Comparison of ENCODE assay signal across 10 cellular contexts in the genomic region with DNA sequence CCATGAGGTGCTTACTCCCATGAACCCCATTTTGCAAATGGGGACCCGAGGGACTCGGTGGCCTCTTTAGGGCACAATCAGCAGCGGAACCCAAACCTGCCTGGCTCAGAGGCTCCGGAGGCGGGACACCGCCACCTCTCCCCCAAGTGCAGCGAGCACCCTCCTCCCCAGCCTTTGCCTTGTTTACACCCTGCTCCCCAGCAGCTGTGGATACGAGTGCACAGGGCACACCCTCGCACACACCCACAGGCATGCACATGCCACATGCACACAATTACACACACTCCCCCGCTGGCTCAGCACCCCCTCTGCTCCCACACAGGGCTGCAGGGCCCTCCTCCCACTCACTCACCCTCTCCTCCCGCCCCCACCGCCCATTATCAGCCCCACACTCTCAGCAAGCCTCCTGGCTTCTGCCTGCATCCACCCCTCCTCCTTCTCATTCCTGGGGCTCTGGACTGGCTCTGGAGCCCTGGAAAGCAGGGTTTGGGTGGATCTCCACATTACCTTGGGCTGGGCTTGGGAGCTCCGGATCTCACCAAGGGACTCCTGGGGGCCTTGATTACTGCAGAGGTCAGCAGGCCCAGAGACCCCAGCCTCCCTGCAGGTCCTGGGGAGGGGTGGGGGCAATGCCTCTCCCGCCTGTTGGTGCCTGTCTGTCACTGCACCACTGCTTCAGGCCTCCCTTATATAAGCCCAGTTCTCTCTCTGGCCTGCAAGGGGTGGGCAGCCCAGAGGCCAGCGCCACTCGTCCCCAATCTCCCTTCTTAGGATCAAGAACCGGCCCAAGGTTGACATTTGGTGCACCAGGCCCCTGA. TPM values are rescaled to one million over a fixed set of nuclear protein-coding genes. Genes with fewer than 3 reads are reported as not detected.
DNase-seq lines count a peak whose midpoint lies in the region; ATAC-seq and TF ChIP-seq lines count a peak whose summit lies in the region.
"Had no signal": no experiment of that assay in that cellular context is flagged by ENCODE, and none has a peak within 500 bp of the region (broad histone marks: within the 10 kb centered on the region; RNA-seq: fewer than 3 reads in every experiment).

No MANE protein-coding gene starts in this region.

- 51% methylated on average over 17 of the region's 17 CpGs for WGBS in prostate gland

- TF ChIP-seq EP300 in neural cell (conservative IDR thresholded peaks at IDR 0.05; ENCODE audit: poor library complexity, severe bottlenecking), result no peak

- H2AFZ ChIP-seq in PC-9, result no peak overlapping the region
- H2AFZ ChIP-seq in neural cell (ENCODE audit: low read depth, low read length), result no peak overlapping the region

- no TSS peak for BruUV-seq in PC-9 (replicated peaks; lab: Mats Ljungman, UMichigan)

- H3K9me3 ChIP-seq in PC-9 (ENCODE audit: insufficient read depth, low read depth) (no peaks in the 10 kb centered on the region), neural cell (ENCODE audit: low read length) (no peaks in the 10 kb centered on the region), prostate gland (no peaks in the 10 kb centered on the region)

- H3K4me2 ChIP-seq in PC-9 (peak overlapping the region; percentile 61), neural cell (ENCODE audit: low read length) (no peak overlapping the region)

- H3K27ac Mint-ChIP-seq in stimulated activated memory B cell treated with anti-CD40 and anti-IgM and Interleukin-4, amounts not matched to agents 10 μg/mL and 1 μg/mL and 100 μg/mL, for 72 hours, result no peak overlapping the region

- H3K4me3 Mint-ChIP-seq in stimulated activated memory B cell treated with anti-CD40 and anti-IgM and Interleukin-4, amounts not matched to agents 10 μg/mL and 1 μg/mL and 100 μg/mL, for 72 hours, result no peak overlapping the region

- CTCF ChIA-PET in PC-9 (lab: Charles Lee), result no interaction called here

- H3F3A ChIP-seq in PC-9 (ENCODE audit: insufficient read depth, low read depth) (peaks cover 34% of the 10 kb centered on the region), neural cell (ENCODE audit: insufficient read depth, low read length, poor library complexity, severe bottlenecking) (no peaks in the 10 kb centered on the region)

- H3K9ac ChIP-seq in neural cell (ENCODE audit: low read length), result peak overlapping the region; percentile 58

- peaks cover 26% of the 10 kb centered on the region for H3K36me3 Mint-ChIP-seq in stimulated activated memory B cell treated with anti-CD40 and anti-IgM and Interleukin-4, amounts not matched to agents 10 μg/mL and 1 μg/mL and 100 μg/mL, for 72 hours

- H3K36me3 ChIP-seq in PC-9 (ENCODE audit: low read depth) (no peaks in the 10 kb centered on the region), neural cell (ENCODE audit: insufficient read depth, low read length) (no peaks in the 10 kb centered on the region), prostate gland (no peaks in the 10 kb centered on the region)

- peaks cover 14% of the 10 kb centered on the region for H3K4me1 Mint-ChIP-seq in stimulated activated memory B cell treated with anti-CD40 and anti-IgM and Interleukin-4, amounts not matched to agents 10 μg/mL and 1 μg/mL and 100 μg/mL, for 72 hours

- DNase-seq in AG08396 (ENCODE audit: low spot score) (peak; percentile 61), PC-9 (peak in 1 of 2 experiments; percentile 52), fibroblast of villous mesenchyme (ENCODE audit: low read depth) (peak; percentile 67), prostate gland (ENCODE audit: low spot score) (no peak)
- DNase-seq: activated effector memory CD4-positive, alpha-beta T cell treated with Interleukin-2 at 50 U/mL for 16 hours; SIG-M5 had no signal

- H3K4me1 ChIP-seq in PC-9 (replicated peaks; ENCODE audit: insufficient read depth) (peaks cover 36% of the 10 kb centered on the region), prostate gland (replicated peaks) (no peaks in the 10 kb centered on the region)

- H3K9me2 ChIP-seq in PC-9 (ENCODE audit: insufficient read depth) (no peaks in the 10 kb centered on the region), neural cell (ENCODE audit: insufficient read depth, low read length) (no peaks in the 10 kb centered on the region)

- no peak for TF ChIP-seq POLR2A in prostate gland (IDR thresholded peaks at IDR 0.05)

- no peak for TF ChIP-seq RAD21 in neural cell (conservative IDR thresholded peaks at IDR 0.05)

- ATAC-seq in stimulated activated memory B cell treated with anti-CD40 and anti-IgM and Interleukin-4, amounts not matched to agents 10 μg/mL and 1 μg/mL and 100 μg/mL, for 72 hours, result no peak
- no peak for ATAC-seq in HG02884 (IDR thresholded peaks at IDR 0.05; ENCODE audit: unreplicated experiment)
- ATAC-seq in GM18909 (IDR thresholded peaks at IDR 0.05; ENCODE audit: poor library complexity, unreplicated experiment), result no peak

- peaks cover 5% of the 10 kb centered on the region; the same call in 1 of the 2 replicates for H3K79me2 ChIP-seq in PC-9 (ENCODE audit: low read depth)
- no peaks in the 10 kb centered on the region for H3K79me2 ChIP-seq in neural cell (replicated peaks; ENCODE audit: insufficient read depth, low read length)

- intact Hi-C loops in PC-9 (cut with micrococcal nuclease; ENCODE audit: unreplicated experiment) (no loop called here), prostate gland (cut with DNase I) (no loop called here)

- H3K27me3 ChIP-seq in PC-9 (ENCODE audit: insufficient read depth, low read depth) (no peaks in the 10 kb centered on the region), neural cell (ENCODE audit: insufficient read depth, low read depth, low read length) (no peaks in the 10 kb centered on the region), prostate gland (replicated peaks; ENCODE audit: insufficient read depth) (no peaks in the 10 kb centered on the region)

- H3K27ac ChIP-seq in PC-9, result no peak overlapping the region
- peak overlapping the region; percentile 63 for H3K27ac ChIP-seq in neural cell (ENCODE audit: low read length)
- no peak overlapping the region for H3K27ac ChIP-seq in prostate gland

- POLR2A ChIA-PET in PC-9 (lab: Charles Lee; ENCODE audit: unreplicated experiment), result interaction anchor here (0.6 kb wide), 1 partner anchor 193 kb away, joined by 9 read pairs; no protein-coding TSS in a partner anchor

- no peaks in the 10 kb centered on the region for H3K27me3 Mint-ChIP-seq in stimulated activated memory B cell treated with anti-CD40 and anti-IgM and Interleukin-4, amounts not matched to agents 10 μg/mL and 1 μg/mL and 100 μg/mL, for 72 hours

- TF ChIP-seq CTCF in PC-9 (conservative IDR thresholded peaks at IDR 0.05) (no peak), fibroblast of villous mesenchyme (IDR thresholded peaks at IDR 0.05; ENCODE audit: insufficient read depth, low read depth, low read length) (peak; percentile 14), neural cell (IDR thresholded peaks at IDR 0.05; ENCODE audit: poor library complexity, severe bottlenecking) (no peak), prostate gland (IDR thresholded peaks at IDR 0.05) (no peak)

- H4K20me1 ChIP-seq in PC-9 (ENCODE audit: insufficient read depth) (peaks cover 6% of the 10 kb centered on the region; the same call in 1 of the 2 replicates), neural cell (ENCODE audit: insufficient read depth) (no peaks in the 10 kb centered on the region)

- H3K9me3 Mint-ChIP-seq in stimulated activated memory B cell treated with anti-CD40 and anti-IgM and Interleukin-4, amounts not matched to agents 10 μg/mL and 1 μg/mL and 100 μg/mL, for 72 hours, result no peaks in the 10 kb centered on the region

- H3K4me3 ChIP-seq in PC-9, result no peak overlapping the region
- no peak overlapping the region for H3K4me3 ChIP-seq in fibroblast of villous mesenchyme (ENCODE audit: low read depth, low read length)
- H3K4me3 ChIP-seq in neural cell (ENCODE audit: low read length), result peak overlapping the region; percentile 48
- no peak overlapping the region for H3K4me3 ChIP-seq in prostate gland

TF ChIP-seq in neural cell, 6 proteins besides CTCF, POLR2A, EP300 and RAD21:
- TF ChIP-seq TAF1 (IDR thresholded peaks at IDR 0.05; ENCODE audit: low read depth) (no peak), EZH2 (IDR thresholded peaks at IDR 0.05; ENCODE audit: borderline replicate concordance, insufficient read depth, low read length, poor library complexity, severe bottlenecking) (no peak), SMC3 (conservative IDR thresholded peaks at IDR 0.05; ENCODE audit: poor library complexity) (no peak), POLR2AphosphoS5 (IDR thresholded peaks at IDR 0.05) (no peak), MXI1 (conservative IDR thresholded peaks at IDR 0.05; ENCODE audit: poor library complexity, severe bottlenecking) (no peak)

RNA-seq across cellular contexts. Expression of a gene that starts 6.4 kb away (rescaled TPM):
- 38.6 and 58.7 TPM in 2 replicates for total RNA-seq in PC-9 (2021)
- 20.3 and 20.6 TPM in 2 replicates for total RNA-seq in fibroblast of villous mesenchyme
- polyA plus RNA-seq in neural cell, result 36.2 and 41.7 TPM in 2 replicates
- 31.9 and 37.3 TPM in 2 replicates for polyA minus RNA-seq in neural cell
- total RNA-seq in prostate gland, result 10 to 100 TPM; 47.1 to 79.5 TPM

RNA-seq across cellular contexts. Expression of a gene that starts 28.4 kb away (rescaled TPM):
- 0.17 and 0.73 TPM in 2 replicates for total RNA-seq in PC-9 (2021)
- total RNA-seq in fibroblast of villous mesenchyme, result 4.7 and 5.8 TPM in 2 replicates
- 105 and 128 TPM in 2 replicates for polyA plus RNA-seq in neural cell
- polyA minus RNA-seq in neural cell, result 77.2 and 83.0 TPM in 2 replicates
- total RNA-seq in prostate gland, result 1 to 10 TPM; 2.5 to 7.4 TPM

RNA-seq across cellular contexts. Expression of a gene that starts 45.6 kb away (rescaled TPM):
- total RNA-seq in PC-9 (2021) (291 and 327 TPM in 2 replicates), fibroblast of villous mesenchyme (207 and 266 TPM in 2 replicates), prostate gland (10 to 100 TPM; 67.0 to 71.3 TPM)
- polyA plus RNA-seq in neural cell, result 33.0 and 37.2 TPM in 2 replicates
- polyA minus RNA-seq in neural cell, result 38.1 and 53.8 TPM in 2 replicates

RNA-seq across cellular contexts. Expression of a gene that starts 48.9 kb away (rescaled TPM):
- total RNA-seq in PC-9 (2021), result 34.0 and 35.8 TPM in 2 replicates
- 38.7 and 47.1 TPM in 2 replicates for total RNA-seq in fibroblast of villous mesenchyme
- polyA plus RNA-seq in neural cell, result 29.2 and 30.5 TPM in 2 replicates
- polyA minus RNA-seq in neural cell, result 56.8 and 70.1 TPM in 2 replicates
- total RNA-seq in prostate gland, result 10 to 100 TPM; 36.2 to 79.7 TPM
